3 cellular contexts compared by ENCODE assay signal in genomic region chr1:27681580-27681979, GRCh38. TPM values are rescaled to one million over a fixed set of nuclear protein-coding genes. Genes with fewer than 3 reads are reported as not detected.
"Had no signal": no experiment of that assay in that cellular context is flagged by ENCODE, and none has a peak within 500 bp of the region (broad histone marks: within the 10 kb centered on the region; RNA-seq: fewer than 3 reads in every experiment).

No MANE protein-coding gene starts in this region.

RNA-seq across cellular contexts. Expression of gene FGR, which starts 46.6 kb away (rescaled TPM):
- total RNA-seq: HT-29, HT1080, IMR-90 had no signal
- polyA plus RNA-seq: IMR-90 had no signal
